11 cellular contexts compared by ENCODE assay signal in genomic region chr10:96584474-96584873, GRCh38. TPM values are rescaled to one million over a fixed set of nuclear protein-coding genes. Genes with fewer than 3 reads are reported as not detected.
DNase-seq lines count a peak whose midpoint lies in the region; TF ChIP-seq lines count a peak whose summit lies in the region.
"Had no signal": no experiment of that assay in that cellular context is flagged by ENCODE, and none has a peak within 500 bp of the region (broad histone marks: within the 10 kb centered on the region; RNA-seq: fewer than 3 reads in every experiment).

No MANE protein-coding gene starts in this region.

- H3K4me2 ChIP-seq in osteoblast (ENCODE audit: insufficient read depth, low read length) = peak overlapping the region; percentile 85

- H3K4me3 Mint-ChIP-seq in Caco-2 (ENCODE audit: unreplicated experiment) = peak overlapping the region; percentile 7

- no peak overlapping the region for H3K4me3 ChIP-seq in Caco-2 (ENCODE audit: low read depth, low read length)
- peak overlapping the region; percentile 71 for H3K4me3 ChIP-seq in LNCaP clone FGC (ENCODE audit: low read depth, low read length)
- H3K4me3 ChIP-seq in duodenal mucosa (ENCODE audit: low read depth in 1 of 2, low read length in 2 of 2) = peak overlapping the region; percentile 35 to 73
- H3K4me3 ChIP-seq in osteoblast (ENCODE audit: insufficient read depth, low read length) = no peak overlapping the region
- H3K4me3 ChIP-seq in uterus = no peak overlapping the region

- intact Hi-C loops in Caco-2 (cut with micrococcal nuclease; ENCODE audit: unreplicated experiment) (no loop called here), uterus (cut with DNase I; ENCODE audit: low total_unique reads) (no loop called here)

- H3K4me1 Mint-ChIP-seq in Caco-2 (ENCODE audit: low read depth, unreplicated experiment) = peaks cover 10% of the 10 kb centered on the region

- H3K27ac Mint-ChIP-seq in Caco-2 (ENCODE audit: unreplicated experiment) = no peak overlapping the region

- no TSS peak for BruUV-seq in Caco-2 (replicated peaks; lab: Mats Ljungman, UMichigan)

- peaks cover 55% of the 10 kb centered on the region for H4K20me1 ChIP-seq in osteoblast (ENCODE audit: insufficient read depth, low read length)

- DNase-seq in Caco-2 (no peak), LNCaP clone FGC (ENCODE audit: low read depth) (no peak), osteoblast (ENCODE audit: insufficient read length, low spot score, missing footprints) (no peak), uterus (no peak), GM03348 (ENCODE audit: low spot score) (no peak)
- DNase-seq in activated CD4-positive, CD25-positive, alpha-beta regulatory T cell (lab: John Stamatoyannopoulos, UW) = no peak
- DNase-seq: activated CD8-positive, alpha-beta memory T cell treated with anti-CD3 and anti-CD28 coated beads, Interleukin-2, amount 50 U/mL, for 48 hours; kidney glomerular epithelial cell; SHP77 treated with DMSO at 0.1 percent for 48 hours had no signal

- no peaks in the 10 kb centered on the region for H3K9me3 Mint-ChIP-seq in Caco-2 (ENCODE audit: unreplicated experiment)

- no peak for TF ChIP-seq CTCF in Caco-2 (IDR thresholded peaks at IDR 0.05; ENCODE audit: insufficient read depth in 1 of 2, low read depth in 1 of 2, low read length in 1 of 2, severe bottlenecking in 1 of 2, unreplicated experiment in 1 of 2)
- no peak for TF ChIP-seq CTCF in LNCaP clone FGC (IDR thresholded peaks at IDR 0.05; ENCODE audit: control insufficient read depth, extremely low read depth, insufficient read depth)
- no peak for TF ChIP-seq CTCF in osteoblast (IDR thresholded peaks at IDR 0.05; ENCODE audit: extremely low read depth, low read depth, low read length)
- TF ChIP-seq CTCF in uterus (IDR thresholded peaks at IDR 0.05) = no peak

- H3K36me3 Mint-ChIP-seq in Caco-2 (ENCODE audit: insufficient read depth, unreplicated experiment) = peaks cover 18% of the 10 kb centered on the region

- H3K36me3 ChIP-seq in Caco-2 (ENCODE audit: control insufficient read depth, insufficient read depth, low read length) (no peaks in the 10 kb centered on the region), duodenal mucosa (ENCODE audit: control insufficient read depth in 1 of 2, insufficient read depth in 2 of 2, low read length in 2 of 2) (no peaks in the 10 kb centered on the region), osteoblast (ENCODE audit: insufficient read depth, low read length) (no peaks in the 10 kb centered on the region), uterus (no peaks in the 10 kb centered on the region)
- H3K36me3 ChIP-seq: neutrophil had no signal

- CTCF ChIA-PET in Caco-2 (lab: Charles Lee) = no interaction called here

- no peaks in the 10 kb centered on the region for H3K27me3 ChIP-seq in Caco-2 (replicated peaks; ENCODE audit: control insufficient read depth, insufficient read depth, low read length)
- H3K27me3 ChIP-seq in duodenal mucosa (ENCODE audit: control insufficient read depth in 1 of 2, insufficient read depth in 2 of 2, low read length in 2 of 2) = no peaks in the 10 kb centered on the region
- H3K27me3 ChIP-seq in osteoblast (ENCODE audit: insufficient read depth, low read length) = no peaks in the 10 kb centered on the region
- H3K27me3 ChIP-seq in uterus = no peaks in the 10 kb centered on the region

- H3K9me3 ChIP-seq in Caco-2 (no peaks in the 10 kb centered on the region), duodenal mucosa (ENCODE audit: control insufficient read depth in 1 of 2, low read length in 2 of 2) (no peaks in the 10 kb centered on the region), osteoblast (ENCODE audit: low read depth, low read length) (no peaks in the 10 kb centered on the region), uterus (no peaks in the 10 kb centered on the region)
- H3K9me3 ChIP-seq: neutrophil had no signal

- POLR2A ChIA-PET in Caco-2 (lab: Charles Lee) = interaction anchor here (0.6 kb wide), 1 partner anchor 9 kb away, joined by 3 read pairs; no protein-coding TSS in a partner anchor

- no peak overlapping the region for H3K9ac ChIP-seq in duodenal mucosa (ENCODE audit: low read depth in 1 of 2, low read length in 2 of 2)

- TF ChIP-seq POLR2A in uterus (IDR thresholded peaks at IDR 0.05) = no peak

- peaks cover 72% of the 10 kb centered on the region for H3K79me2 ChIP-seq in osteoblast (ENCODE audit: insufficient read depth, low read length)

- no peak overlapping the region for H3K27ac ChIP-seq in duodenal mucosa (ENCODE audit: low read depth, low read length)
- no peak overlapping the region for H3K27ac ChIP-seq in osteoblast (ENCODE audit: low read depth, low read length)
- H3K27ac ChIP-seq in uterus = no peak overlapping the region

- H3K4me1 ChIP-seq in Caco-2 = peaks cover 48% of the 10 kb centered on the region
- H3K4me1 ChIP-seq in duodenal mucosa (ENCODE audit: control insufficient read depth in 1 of 2, insufficient read depth in 2 of 2, low read length in 2 of 2) = peaks cover 61 to 63% of the 10 kb centered on the region in 2 donors
- peaks cover 22% of the 10 kb centered on the region for H3K4me1 ChIP-seq in osteoblast (ENCODE audit: insufficient read depth, low read length)
- H3K4me1 ChIP-seq in uterus = peaks cover 0 to 8% of the 10 kb centered on the region in 2 donors

- H2AFZ ChIP-seq in osteoblast (ENCODE audit: low read length) = no peak overlapping the region

- no peaks in the 10 kb centered on the region for H3K27me3 Mint-ChIP-seq in Caco-2 (ENCODE audit: insufficient read depth, unreplicated experiment)

RNA-seq across cellular contexts. Expression of gene TM9SF3, which starts 2.3 kb away (rescaled TPM):
- total RNA-seq in Caco-2 (2022) (176 and 184 TPM in 2 replicates), osteoblast (118 and 124 TPM in 2 replicates), uterus (100 to 1,000 TPM in 2 of 4 donors, 10 to 100 TPM in 2; 86.8 to 210 (median 113) TPM)

Comparison
In these comparisons a context has a peak if more than half of its experiments do, and no peak if none do; other contexts are left out.
1. H3K4me3 ChIP-seq: peak in LNCaP clone FGC (single experiment) and duodenal mucosa (2 of 2); none in Caco-2 (single experiment), osteoblast (single experiment) and uterus (0 of 2).